Comparison of ENCODE assay signal across 17 cellular contexts in the genomic region with DNA sequence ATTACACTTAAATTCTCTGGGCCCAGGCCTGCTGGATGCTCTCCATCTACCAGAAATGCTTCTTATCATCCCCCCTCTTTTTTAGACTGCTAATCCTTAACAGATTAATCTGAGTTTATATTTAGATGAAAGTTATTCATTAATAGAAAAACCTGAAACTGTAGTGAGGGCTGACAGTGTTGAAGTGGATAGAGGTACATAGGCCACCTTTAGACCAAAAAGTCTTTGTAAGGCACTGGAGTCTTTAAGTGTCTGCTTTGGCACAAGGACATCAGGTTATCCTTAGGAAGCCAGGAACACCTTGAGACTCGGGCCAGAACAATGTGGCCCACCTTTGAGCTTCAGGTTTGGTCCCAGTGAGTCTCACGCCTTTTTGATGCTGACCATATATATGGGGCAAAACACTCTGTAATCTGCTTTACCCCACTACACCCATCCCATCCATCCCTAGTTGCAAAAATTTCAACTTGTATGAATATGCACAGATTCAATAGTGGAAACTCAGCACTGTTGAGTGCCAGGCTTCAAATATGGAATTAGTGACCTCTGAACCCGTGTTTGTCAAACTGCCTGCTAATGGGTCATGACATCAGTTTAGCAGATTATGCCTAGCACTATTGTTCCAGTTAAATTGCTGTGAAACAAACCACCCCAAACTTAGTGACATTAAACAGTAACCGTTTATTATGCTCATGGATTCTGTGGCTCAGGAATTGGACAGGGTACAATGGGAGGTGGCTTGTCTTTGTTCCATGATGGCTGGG. TPM values are rescaled to one million over a fixed set of nuclear protein-coding genes. Genes with fewer than 3 reads are reported as not detected.
DNase-seq lines count a peak whose midpoint lies in the region; ATAC-seq and TF ChIP-seq lines count a peak whose summit lies in the region.
"Had no signal": no experiment of that assay in that cellular context is flagged by ENCODE, and none has a peak within 500 bp of the region (broad histone marks: within the 10 kb centered on the region; RNA-seq: fewer than 3 reads in every experiment).

No MANE protein-coding gene starts in this region.

- H3K4me1 ChIP-seq in lung (ENCODE audit: control insufficient read depth in 2 of 2, insufficient read depth in 2 of 2, low read length in 2 of 2) (peaks cover 8 to 36% of the 10 kb centered on the region in 2 donors), tibial artery (peaks cover 0 to 70% (median 41%) of the 10 kb centered on the region in 4 donors)

- H3K27me3 Mint-ChIP-seq in T-helper 17 cell = no peaks in the 10 kb centered on the region
- H3K27me3 Mint-ChIP-seq: activated T-cell treated with anti-CD3 and anti-CD28 coated beads, Interleukin-2, amount 50 U/mL, for 24 hours; B cell; type B pancreatic cell had no signal

- H3K27ac ChIP-seq in cingulate gyrus (ENCODE audit: low read depth, low read length) (peak overlapping the region; percentile 73), lung (ENCODE audit: low read depth in 1 of 2, low read length in 1 of 2) (peak overlapping the region; percentile 20 to 41), tibial artery (peak overlapping the region; percentile 52 to 68)

- intact Hi-C loops in tibial artery (cut with DNase I; ENCODE audit: low total_unique reads) = no loop called here

- H3K36me3 Mint-ChIP-seq in T-helper 17 cell (ENCODE audit: low read depth) = peaks cover 3% of the 10 kb centered on the region
- H3K36me3 Mint-ChIP-seq: type B pancreatic cell had no signal

- no peak for DNase-seq in T-helper 17 cell
- DNase-seq in lung (ENCODE audit: low spot score) = no peak
- no peak for DNase-seq in tibial artery
- DNase-seq in OCI-M1 (lab: John Stamatoyannopoulos, UW) = no peak
- no peak for DNase-seq in ACHN
- DNase-seq: activated naive CD4-positive, alpha-beta T cell treated with anti-CD3 and anti-CD28 coated beads for 36 hours; activated T-cell treated with anti-CD3 and anti-CD28 coated beads, Interleukin-2, amount 50 U/mL, for 24 hours; Caco-2; H7; NCI-H2171; NCI-H526 treated with DMSO at 0.1 percent for 48 hours; SHP77; SW 1271 had no signal

- in situ Hi-C loops in ACHN (cut with HindIII; ENCODE audit: low pct_ligation_motif_present, low pct_unique_long_range_greater_than_20kb, low sequenced_read_pairs) = no loop called here

- peaks cover 58% of the 10 kb centered on the region for H3K4me1 Mint-ChIP-seq in T-helper 17 cell

- no peaks in the 10 kb centered on the region for H3K36me3 ChIP-seq in lung (ENCODE audit: control insufficient read depth in 2 of 2, insufficient read depth in 2 of 2, low read length in 2 of 2)
- no peaks in the 10 kb centered on the region for H3K36me3 ChIP-seq in tibial artery

- H3K27me3 ChIP-seq in lung (ENCODE audit: control insufficient read depth, insufficient read depth) (no peaks in the 10 kb centered on the region), tibial artery (no peaks in the 10 kb centered on the region)

- H3K4me3 ChIP-seq in lung = no peak overlapping the region
- H3K4me3 ChIP-seq in tibial artery = no peak overlapping the region

- H3K4me3 Mint-ChIP-seq in T-helper 17 cell = no peak overlapping the region
- H3K4me3 Mint-ChIP-seq: activated naive CD4-positive, alpha-beta T cell treated with anti-CD3 and anti-CD28 coated beads for 36 hours; activated T-cell treated with anti-CD3 and anti-CD28 coated beads, Interleukin-2, amount 50 U/mL, for 24 hours; B cell; type B pancreatic cell had no signal

- WGBS in lung, 2 donors = 84 to 88% methylated on average over 4 of the region's 4 CpGs

- H3K27ac Mint-ChIP-seq in T-helper 17 cell = peak overlapping the region; percentile 24
- H3K27ac Mint-ChIP-seq: activated naive CD4-positive, alpha-beta T cell treated with anti-CD3 and anti-CD28 coated beads for 36 hours; B cell; type B pancreatic cell had no signal

- TF ChIP-seq CTCF in lung (IDR thresholded peaks at IDR 0.05; ENCODE audit: control extremely low read depth, extremely low read depth) = no peak
- no peak for TF ChIP-seq CTCF in tibial artery (IDR thresholded peaks at IDR 0.05)

- H3K9me3 ChIP-seq in T-helper 17 cell (ENCODE audit: control insufficient read depth, low read length, poor library complexity, severe bottlenecking) (no peaks in the 10 kb centered on the region), lung (ENCODE audit: control insufficient read depth in 2 of 2, insufficient read depth in 1 of 2, low read length in 1 of 2) (no peaks in the 10 kb centered on the region), tibial artery (no peaks in the 10 kb centered on the region)
- H3K9me3 ChIP-seq: Caco-2 had no signal

- ATAC-seq in T-helper 17 cell (no peak), lung (ENCODE audit: insufficient read depth, low FRiP score) (no peak), HG02981 (IDR thresholded peaks at IDR 0.05; ENCODE audit: unreplicated experiment) (no peak)

RNA-seq across cellular contexts. Expression of gene PDE8A, which starts 44.0 kb away (rescaled TPM):
- total RNA-seq in T-helper 17 cell (10 to 100 TPM; 40.7 to 44.2 TPM), lung (10 to 100 TPM; 39.0 to 87.7 TPM)
- 10 to 100 TPM; 13.7 to 28.0 TPM for polyA plus RNA-seq in lung
